26 cellular contexts compared by ENCODE assay signal in genomic region chr2:215361211-215361875, GRCh38. TPM values are rescaled to one million over a fixed set of nuclear protein-coding genes. Genes with fewer than 3 reads are reported as not detected.
DNase-seq lines count a peak whose midpoint lies in the region; ATAC-seq and TF ChIP-seq lines count a peak whose summit lies in the region.
"Had no signal": no experiment of that assay in that cellular context is flagged by ENCODE, and none has a peak within 500 bp of the region (broad histone marks: within the 10 kb centered on the region; RNA-seq: fewer than 3 reads in every experiment).

No MANE protein-coding gene starts in this region.

- H3K4me1 Mint-ChIP-seq in activated T-cell treated with anti-CD3 and anti-CD28 coated beads, Interleukin-2, amount 50 U/mL, for 72 hours (ENCODE audit: low read depth) = no peaks in the 10 kb centered on the region
- H3K4me1 Mint-ChIP-seq in activated T-cell treated with anti-CD3 and anti-CD28 coated beads, Interleukin-2, amount 50 U/mL, for 24 hours (ENCODE audit: low read depth) = no peaks in the 10 kb centered on the region
- H3K4me1 Mint-ChIP-seq in stimulated activated effector memory CD8-positive, alpha-beta T cell treated with anti-CD3 and anti-CD28 coated beads, Interleukin-12 subunit alpha, Interleukin-12 subunit beta, amount 100 ng/mL, for 72 hours = no peaks in the 10 kb centered on the region
- H3K4me1 Mint-ChIP-seq: CD4-positive, alpha-beta memory T cell had no signal

- H3K4me3 Mint-ChIP-seq in activated T-cell treated with anti-CD3 and anti-CD28 coated beads, Interleukin-2, amount 50 U/mL, for 72 hours = no peak overlapping the region
- no peak overlapping the region for H3K4me3 Mint-ChIP-seq in activated T-cell treated with anti-CD3 and anti-CD28 coated beads, Interleukin-2, amount 50 U/mL, for 24 hours
- H3K4me3 Mint-ChIP-seq in stimulated activated effector memory CD8-positive, alpha-beta T cell treated with anti-CD3 and anti-CD28 coated beads, Interleukin-12 subunit alpha, Interleukin-12 subunit beta, amount 100 ng/mL, for 72 hours = no peak overlapping the region
- H3K4me3 Mint-ChIP-seq: activated CD8-positive, alpha-beta T cell treated with anti-CD3 and anti-CD28 coated beads, Interleukin-2, amount 10 ng/mL, durations not matched to agents 7 days and 5 days; activated naive CD8-positive, alpha-beta T cell treated with anti-CD3 and anti-CD28 coated beads for 36 hours; CD4-positive, alpha-beta memory T cell; T-helper 1 cell treated with Interleukin-12 subunit alpha and Interleukin-12 subunit beta and Interleukin-4 antibody, amounts not matched to agents 30 μg/mL and 1 μg/mL, for 36 hours had no signal

- DNase-seq in activated T-cell treated with anti-CD3 and anti-CD28 coated beads, Interleukin-2, amount 50 U/mL, for 72 hours = no peak
- DNase-seq in activated T-cell treated with anti-CD3 and anti-CD28 coated beads, Interleukin-2, amount 50 U/mL, for 24 hours = no peak
- DNase-seq in adipocyte (ENCODE audit: low read depth) (peak; percentile 6), fibroblast of mammary gland (ENCODE audit: low read depth) (peak; percentile 52), gastrocnemius medialis (no peak), SJCRH30 (no peak)
- DNase-seq in stimulated activated effector memory CD8-positive, alpha-beta T cell treated with anti-CD3 and anti-CD28 coated beads, Interleukin-12 subunit alpha, Interleukin-12 subunit beta, amount 100 ng/mL, for 72 hours (ENCODE audit: low spot score in 2 of 2) = no peak
- DNase-seq: activated CD8-positive, alpha-beta T cell treated with anti-CD3 and anti-CD28 coated beads, Interleukin-2, amount 10 ng/mL, durations not matched to agents 7 days and 5 days; activated effector memory CD4-positive, alpha-beta T cell treated with Interleukin-2 at 50 U/mL for 16 hours; activated naive CD8-positive, alpha-beta T cell treated with anti-CD3 and anti-CD28 coated beads for 36 hours; CD4-positive, alpha-beta memory T cell; GOT3; heart right ventricle; KG1; left cardiac atrium; MM.1S; NCI-H1417; NCI-H2081; NCI-H774; RPMI8226; stimulated activated naive CD8-positive, alpha-beta T cell treated with anti-CD3 and anti-CD28 coated beads, Interleukin-15, Interleukin-2, amounts not matched to agents 100 U/mL and 50 U/mL, for 24 hours; testis had no signal

- no peak overlapping the region for H3K27ac ChIP-seq in gastrocnemius medialis
- H3K27ac ChIP-seq in SJCRH30 = no peak overlapping the region
- H3K27ac ChIP-seq: ascending aorta, foreskin keratinocyte, heart right ventricle, testis had no signal

- TF ChIP-seq POLR2A in gastrocnemius medialis (IDR thresholded peaks at IDR 0.05) = no peak

- H3K9me3 ChIP-seq in adipocyte (ENCODE audit: control insufficient read depth, low read length) (no peaks in the 10 kb centered on the region), gastrocnemius medialis (no peaks in the 10 kb centered on the region), SJCRH30 (replicated peaks) (no peaks in the 10 kb centered on the region)
- H3K9me3 ChIP-seq: ascending aorta, heart right ventricle, testis had no signal

- H3K4me3 ChIP-seq in adipocyte (ENCODE audit: low read length) (no peak overlapping the region), fibroblast of mammary gland (ENCODE audit: control insufficient read depth, low read depth, low read length) (no peak overlapping the region), gastrocnemius medialis (no peak overlapping the region), SJCRH30 (no peak overlapping the region)
- H3K4me3 ChIP-seq: ascending aorta, heart right ventricle, testis had no signal

- intact Hi-C loops in gastrocnemius medialis (cut with DNase I; ENCODE audit: low total_unique reads) = no loop called here

- no peak overlapping the region for H3K9ac ChIP-seq in adipocyte (ENCODE audit: low read length)

- H3K36me3 ChIP-seq in adipocyte (ENCODE audit: control insufficient read depth, insufficient read depth, low read length, severe bottlenecking) (peaks cover 80% of the 10 kb centered on the region), gastrocnemius medialis (peaks cover 0 to 27% of the 10 kb centered on the region in 2 donors), SJCRH30 (peaks cover 33% of the 10 kb centered on the region)

- no peaks in the 10 kb centered on the region for H3K4me1 ChIP-seq in adipocyte (ENCODE audit: control insufficient read depth, insufficient read depth, low read length)
- H3K4me1 ChIP-seq in gastrocnemius medialis = no peaks in the 10 kb centered on the region
- H3K4me1 ChIP-seq in SJCRH30 = no peaks in the 10 kb centered on the region
- H3K4me1 ChIP-seq: ascending aorta, foreskin keratinocyte, heart right ventricle, testis had no signal

- H3K27ac Mint-ChIP-seq in activated T-cell treated with anti-CD3 and anti-CD28 coated beads, Interleukin-2, amount 50 U/mL, for 72 hours = peak overlapping the region; percentile 50
- no peak overlapping the region for H3K27ac Mint-ChIP-seq in activated T-cell treated with anti-CD3 and anti-CD28 coated beads, Interleukin-2, amount 50 U/mL, for 24 hours
- peak overlapping the region; percentile 72 for H3K27ac Mint-ChIP-seq in stimulated activated effector memory CD8-positive, alpha-beta T cell treated with anti-CD3 and anti-CD28 coated beads, Interleukin-12 subunit alpha, Interleukin-12 subunit beta, amount 100 ng/mL, for 72 hours
- H3K27ac Mint-ChIP-seq: activated CD8-positive, alpha-beta T cell treated with anti-CD3 and anti-CD28 coated beads, Interleukin-2, amount 10 ng/mL, durations not matched to agents 7 days and 5 days; activated naive CD8-positive, alpha-beta T cell treated with anti-CD3 and anti-CD28 coated beads for 36 hours; CD4-positive, alpha-beta memory T cell; T-helper 1 cell treated with Interleukin-12 subunit alpha and Interleukin-12 subunit beta and Interleukin-4 antibody, amounts not matched to agents 30 μg/mL and 1 μg/mL, for 36 hours had no signal

- H3K27me3 ChIP-seq in adipocyte (replicated peaks; ENCODE audit: control insufficient read depth, insufficient read depth, low read length) = no peaks in the 10 kb centered on the region
- no peaks in the 10 kb centered on the region for H3K27me3 ChIP-seq in gastrocnemius medialis
- H3K27me3 ChIP-seq in SJCRH30 = no peaks in the 10 kb centered on the region
- H3K27me3 ChIP-seq: ascending aorta, foreskin keratinocyte, heart right ventricle, testis had no signal

- no peaks in the 10 kb centered on the region for H3K27me3 Mint-ChIP-seq in activated T-cell treated with anti-CD3 and anti-CD28 coated beads, Interleukin-2, amount 50 U/mL, for 72 hours (ENCODE audit: low read depth)
- no peaks in the 10 kb centered on the region for H3K27me3 Mint-ChIP-seq in activated T-cell treated with anti-CD3 and anti-CD28 coated beads, Interleukin-2, amount 50 U/mL, for 24 hours
- H3K27me3 Mint-ChIP-seq: activated naive CD8-positive, alpha-beta T cell treated with anti-CD3 and anti-CD28 coated beads for 36 hours; CD4-positive, alpha-beta memory T cell had no signal

- H3K9me3 Mint-ChIP-seq in activated T-cell treated with anti-CD3 and anti-CD28 coated beads, Interleukin-2, amount 50 U/mL, for 72 hours = no peaks in the 10 kb centered on the region
- no peaks in the 10 kb centered on the region for H3K9me3 Mint-ChIP-seq in activated T-cell treated with anti-CD3 and anti-CD28 coated beads, Interleukin-2, amount 50 U/mL, for 24 hours
- H3K9me3 Mint-ChIP-seq in stimulated activated effector memory CD8-positive, alpha-beta T cell treated with anti-CD3 and anti-CD28 coated beads, Interleukin-12 subunit alpha, Interleukin-12 subunit beta, amount 100 ng/mL, for 72 hours = no peaks in the 10 kb centered on the region
- H3K9me3 Mint-ChIP-seq: activated naive CD8-positive, alpha-beta T cell treated with anti-CD3 and anti-CD28 coated beads for 36 hours; T-helper 1 cell treated with Interleukin-12 subunit alpha and Interleukin-12 subunit beta and Interleukin-4 antibody, amounts not matched to agents 30 μg/mL and 1 μg/mL, for 36 hours had no signal

- no peak for ATAC-seq in activated T-cell treated with anti-CD3 and anti-CD28 coated beads, Interleukin-2, amount 50 U/mL, for 72 hours (replicated peaks in 1 of 2)
- ATAC-seq in stimulated activated effector memory CD8-positive, alpha-beta T cell treated with anti-CD3 and anti-CD28 coated beads, Interleukin-12 subunit alpha, Interleukin-12 subunit beta, amount 100 ng/mL, for 72 hours = no peak
- ATAC-seq in gastrocnemius medialis (no peak), HG03139 (IDR thresholded peaks at IDR 0.05; ENCODE audit: unreplicated experiment) (no peak)
- ATAC-seq: activated CD8-positive, alpha-beta T cell treated with anti-CD3 and anti-CD28 coated beads, Interleukin-2, amount 10 ng/mL, durations not matched to agents 7 days and 5 days; foreskin keratinocyte; heart right ventricle; left cardiac atrium; stimulated activated naive CD8-positive, alpha-beta T cell treated with anti-CD3 and anti-CD28 coated beads, Interleukin-15, Interleukin-2, amounts not matched to agents 100 U/mL and 50 U/mL, for 24 hours had no signal

- in situ Hi-C loops in gastrocnemius medialis (cut with MboI; ENCODE audit: low sequenced_read_pairs in 4 of 4) = no loop called here

- TF ChIP-seq CTCF in fibroblast of mammary gland (conservative IDR thresholded peaks at IDR 0.05; ENCODE audit: control insufficient read depth, insufficient read depth, low read depth, low read length) = no peak
- no peak for TF ChIP-seq CTCF in gastrocnemius medialis (IDR thresholded peaks at IDR 0.05 in 4 of 5, conservative IDR thresholded peaks at IDR 0.05 in 1 of 5)

- peaks cover 3 to 7% of the 10 kb centered on the region in 2 donors for H3K36me3 Mint-ChIP-seq in activated T-cell treated with anti-CD3 and anti-CD28 coated beads, Interleukin-2, amount 50 U/mL, for 72 hours (ENCODE audit: insufficient read depth in 2 of 2)
- H3K36me3 Mint-ChIP-seq in activated T-cell treated with anti-CD3 and anti-CD28 coated beads, Interleukin-2, amount 50 U/mL, for 24 hours (ENCODE audit: low read depth) = peaks cover 90% of the 10 kb centered on the region
- H3K36me3 Mint-ChIP-seq in stimulated activated effector memory CD8-positive, alpha-beta T cell treated with anti-CD3 and anti-CD28 coated beads, Interleukin-12 subunit alpha, Interleukin-12 subunit beta, amount 100 ng/mL, for 72 hours = no peaks in the 10 kb centered on the region

RNA-seq across cellular contexts. Expression of gene ATIC, which starts 49.5 kb away (rescaled TPM):
- 100 to 1,000 TPM; 189 to 237 TPM for total RNA-seq in activated T-cell treated with anti-CD3 and anti-CD28 coated beads, Interleukin-2, amount 50 U/mL, for 72 hours
- 10 to 100 TPM; 16.9 to 46.9 (median 41.8) TPM for total RNA-seq in gastrocnemius medialis
- 48.2 and 50.7 TPM in 2 replicates for total RNA-seq in SJCRH30 (2014; rRNA removed; shearing (Covaris generic))

Comparison
In these comparisons a context has a peak if more than half of its experiments do, and no peak if none do; other contexts are left out.
1. DNase-seq: peak in adipocyte (single experiment) and fibroblast of mammary gland (single experiment); none in activated T-cell treated with anti-CD3 and anti-CD28 coated beads, Interleukin-2, amount 50 U/mL, for 72 hours (0 of 2), activated T-cell treated with anti-CD3 and anti-CD28 coated beads, Interleukin-2, amount 50 U/mL, for 24 hours (single experiment), stimulated activated effector memory CD8-positive, alpha-beta T cell treated with anti-CD3 and anti-CD28 coated beads, Interleukin-12 subunit alpha, Interleukin-12 subunit beta, amount 100 ng/mL, for 72 hours (0 of 2), gastrocnemius medialis (0 of 2) and SJCRH30 (0 of 2).